In genomic region chr4:121156822-121157769, GRCh38 we compare ENCODE assay signal across 9 cellular contexts. TPM values are rescaled to one million over a fixed set of nuclear protein-coding genes. Genes with fewer than 3 reads are reported as not detected.
A peak's percentile ranks its signal among the peaks of the same experiment; 100 is the strongest.
DNase-seq lines count a peak whose midpoint lies in the region; ATAC-seq and TF ChIP-seq lines count a peak whose summit lies in the region.
"Had no signal": no experiment of that assay in that cellular context is flagged by ENCODE, and none has a peak within 500 bp of the region (broad histone marks: within the 10 kb centered on the region; RNA-seq: fewer than 3 reads in every experiment).

No MANE protein-coding gene starts in this region.

- H3K27ac Mint-ChIP-seq in WTC11 (no peak overlapping the region), memory B cell (no peak overlapping the region)

- WGBS in ectodermal cell, 2 experiments, result 0 to 2% methylated on average over 30 to 32 of the region's 32 CpGs
- WGBS in thymus, result 6% methylated on average over 32 of the region's 32 CpGs

- DNase-seq in DMS 273 (lab: John Stamatoyannopoulos, UW; ENCODE audit: unreplicated experiment) (peak; percentile 10), DMS 273 treated with DMSO at 0.1 percent for 48 hours (lab: John Stamatoyannopoulos, UW) (no peak), WTC11 (ENCODE audit: low spot score) (peak; percentile 66), memory B cell (ENCODE audit: low spot score in 2 of 2) (no peak), COLO829 (ENCODE audit: low spot score) (no peak)

- CTCF ChIA-PET in WTC11 (lab: Charles Lee), result interaction anchor here (0.9 to 2.4 kb wide), 2 partner anchors 35 to 96 kb away, joined by 3 to 9 read pairs; no protein-coding TSS in a partner anchor

- H3K27me3 Mint-ChIP-seq in WTC11 (ENCODE audit: low read depth) (peaks cover 15% of the 10 kb centered on the region), memory B cell (peaks cover 5% of the 10 kb centered on the region)

- peaks cover 9% of the 10 kb centered on the region for H3K27me3 ChIP-seq in ectodermal cell (ENCODE audit: control insufficient read depth, insufficient read depth, low read length, poor library complexity, severe bottlenecking)
- H3K27me3 ChIP-seq in thymus (ENCODE audit: control insufficient read depth, insufficient read depth), result no peaks in the 10 kb centered on the region

- peaks cover 4% of the 10 kb centered on the region for H3K4me1 ChIP-seq in ectodermal cell (ENCODE audit: control insufficient read depth, insufficient read depth, low read length)
- H3K4me1 ChIP-seq in thymus (ENCODE audit: control insufficient read depth, insufficient read depth, low read length), result peaks cover 9% of the 10 kb centered on the region

- peaks cover 14% of the 10 kb centered on the region for H3K4me1 Mint-ChIP-seq in WTC11
- peaks cover 5% of the 10 kb centered on the region for H3K4me1 Mint-ChIP-seq in memory B cell

- ATAC-seq in WTC11 (peak; percentile 95), memory B cell (ENCODE audit: low read depth) (no peak), GM18498 (IDR thresholded peaks at IDR 0.05; ENCODE audit: unreplicated experiment) (no peak)

- H3K36me3 ChIP-seq in ectodermal cell (ENCODE audit: control insufficient read depth, insufficient read depth, low read length), result no peaks in the 10 kb centered on the region
- H3K36me3 ChIP-seq in thymus (ENCODE audit: control insufficient read depth, insufficient read depth), result no peaks in the 10 kb centered on the region

- H3K27ac ChIP-seq in ectodermal cell (ENCODE audit: insufficient read depth, low read depth, low read length, poor library complexity, severe bottlenecking), result no peak overlapping the region
- peak overlapping the region; percentile 84 for H3K27ac ChIP-seq in thymus (ENCODE audit: low read depth)
- H3K27ac ChIP-seq: 22Rv1 had no signal

- H3K9me3 Mint-ChIP-seq in WTC11 (no peaks in the 10 kb centered on the region), memory B cell (no peaks in the 10 kb centered on the region)

- POLR2A ChIA-PET in WTC11 (lab: Charles Lee), result no interaction called here

- no peaks in the 10 kb centered on the region for H3K36me3 Mint-ChIP-seq in WTC11
- no peaks in the 10 kb centered on the region for H3K36me3 Mint-ChIP-seq in memory B cell

- no peak for TF ChIP-seq CTCF in WTC11 (IDR thresholded peaks at IDR 0.05)

- peak overlapping the region; percentile 61 for H3K4me3 ChIP-seq in ectodermal cell (ENCODE audit: insufficient read depth, low read depth, low read length)
- peak overlapping the region; percentile 63 for H3K4me3 ChIP-seq in thymus (ENCODE audit: low read length)

- H3K4me3 Mint-ChIP-seq in WTC11 (peak overlapping the region; percentile 90), memory B cell (peak overlapping the region; percentile 59)

- H3K9me3 ChIP-seq in ectodermal cell (ENCODE audit: control insufficient read depth, low read length) (no peaks in the 10 kb centered on the region), thymus (ENCODE audit: control insufficient read depth) (no peaks in the 10 kb centered on the region)

TF ChIP-seq in WTC11, 78 proteins besides CTCF, POLR2A, EP300 and RAD21:
- TF ChIP-seq ZNF671 (CRISPR knock-in tag; IDR thresholded peaks at IDR 0.05) (no peak), SP1 (CRISPR knock-in tag; conservative IDR thresholded peaks at IDR 0.05) (no peak), MAX (CRISPR knock-in tag; IDR thresholded peaks at IDR 0.05) (0 out of 2 replicates have a peak, but pooled peaks have one; percentile 33), ZNF232 (CRISPR knock-in tag; IDR thresholded peaks at IDR 0.05) (no peak)

RNA-seq across cellular contexts. Expression of gene TNIP3, which starts 7.0 kb away (rescaled TPM):
- not detected in 3 replicates for total RNA-seq in WTC11 (2021)
- not detected for polyA plus RNA-seq in ectodermal cell (2013, experiment 1 of 4)
- not detected for polyA plus RNA-seq in ectodermal cell (2013, experiment 2 of 4)
- not detected for polyA plus RNA-seq in ectodermal cell (2013, experiment 3 of 4)
- polyA plus RNA-seq in ectodermal cell (2013, experiment 4 of 4), result not detected
- 2.1 TPM for polyA plus RNA-seq in thymus

Comparison
In these comparisons a context has a peak if more than half of its experiments do, and no peak if none do; other contexts are left out.
1. DNase-seq: peak in DMS 273 (single experiment) and WTC11 (single experiment); none in DMS 273 treated with DMSO at 0.1 percent for 48 hours (single experiment), memory B cell (0 of 2) and COLO829 (single experiment).